Comparison of ENCODE assay signal across 8 cellular contexts in the genomic region with DNA sequence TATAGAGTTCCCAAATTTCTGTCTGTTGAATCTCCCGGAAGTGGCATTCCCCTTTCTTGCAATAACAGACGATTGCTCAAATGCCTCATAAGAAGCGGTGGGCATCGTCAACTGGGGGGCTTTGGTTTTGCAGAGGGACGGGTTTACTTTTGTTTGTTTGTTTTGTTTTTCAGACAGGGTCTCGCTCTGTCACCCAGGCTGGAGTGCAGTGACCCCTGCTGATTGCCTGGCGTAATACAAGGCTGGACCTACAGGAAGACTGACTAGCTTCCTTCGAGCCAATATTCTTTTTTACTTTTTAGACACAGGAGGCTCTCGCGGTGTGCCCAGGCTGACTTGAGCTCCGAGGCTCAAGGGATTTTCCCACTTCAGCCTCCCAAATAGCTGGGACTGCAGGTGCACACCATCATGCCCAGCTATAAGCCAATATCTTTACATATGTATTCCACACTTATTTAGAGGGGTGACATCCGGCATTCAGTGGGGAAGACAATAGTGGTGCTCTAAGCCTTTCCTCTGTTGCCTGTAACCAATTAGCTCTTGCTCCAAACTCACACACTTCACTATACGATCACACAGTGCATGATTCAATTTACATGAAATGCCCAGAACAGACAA. TPM values are rescaled to one million over a fixed set of nuclear protein-coding genes. Genes with fewer than 3 reads are reported as not detected.
DNase-seq lines count a peak whose midpoint lies in the region; ATAC-seq, FAIRE-seq and TF ChIP-seq lines count a peak whose summit lies in the region.

No MANE protein-coding gene starts in this region.

- H3K4ac ChIP-seq in neuronal stem cell (ENCODE audit: low read length), result no peak overlapping the region

- no CpG with 5 or more reads among the region's 13 CpGs for WGBS in neuronal stem cell (ENCODE audit: extremely low coverage in 2 of 2, insufficient read length in 2 of 2, insufficient replicate concordance in 1 of 2), 2 donors

- H3K4me3 ChIP-seq in dorsolateral prefrontal cortex (no peak overlapping the region), neuronal stem cell (ENCODE audit: low read length in 2 of 2) (no peak overlapping the region)

- H2BK120ac ChIP-seq in neuronal stem cell (ENCODE audit: low read depth, low read length), result no peak overlapping the region

- H3K36me3 Mint-ChIP-seq in T-helper 17 cell (ENCODE audit: low read depth), result peaks cover 3% of the 10 kb centered on the region

- H3K9ac ChIP-seq in neuronal stem cell (ENCODE audit: low read depth, low read length, poor library complexity), result no peak overlapping the region

- H3K27me3 Mint-ChIP-seq in T-helper 17 cell, result peaks cover 60% of the 10 kb centered on the region

- peaks cover 0 to 13% of the 10 kb centered on the region in 2 donors for H3K4me1 ChIP-seq in neuronal stem cell (ENCODE audit: control insufficient read depth in 2 of 2, insufficient read depth in 1 of 2, low read depth in 1 of 2, low read length in 2 of 2)

- H3K27me3 ChIP-seq in dorsolateral prefrontal cortex, result no peaks in the 10 kb centered on the region
- H3K27me3 ChIP-seq in neuronal stem cell (ENCODE audit: control insufficient read depth in 3 of 3, insufficient read depth in 3 of 3, low read depth in 1 of 3, low read length in 3 of 3), result no peaks in the 10 kb centered on the region

- no peak overlapping the region for H3K14ac ChIP-seq in neuronal stem cell (ENCODE audit: low read length)

- no peak overlapping the region for H4K8ac ChIP-seq in neuronal stem cell (ENCODE audit: low read depth, low read length)

- H2BK12ac ChIP-seq in neuronal stem cell (ENCODE audit: low read length), result no peak overlapping the region

- peak overlapping the region; percentile 3 for H3K27ac Mint-ChIP-seq in T-helper 17 cell

- ATAC-seq in GM19328 (IDR thresholded peaks at IDR 0.05; ENCODE audit: unreplicated experiment) (peak; percentile 62), HG03378 (IDR thresholded peaks at IDR 0.05; ENCODE audit: unreplicated experiment) (peak; percentile 67), T-helper 17 cell (peak; percentile 76)

- H3K79me1 ChIP-seq in neuronal stem cell (ENCODE audit: low read depth, low read length), result no peaks in the 10 kb centered on the region

- no peak overlapping the region for H3K23ac ChIP-seq in neuronal stem cell (ENCODE audit: low read depth, low read length, poor library complexity)

- DNase-seq in D721Med (ENCODE audit: insufficient read length, low spot score) (no peak), T-helper 17 cell (peak in 2 of 3 donors; percentile 15 to 28), dorsolateral prefrontal cortex (peak in 1 of 10 donors; percentile 32), neuronal stem cell (ENCODE audit: low spot score) (peak; percentile 31), NCI-H146 (lab: John Stamatoyannopoulos, UW) (no peak), HPDE6-E6E7 (ENCODE audit: extremely low spot score) (no peak)

- TF ChIP-seq CTCF in D721Med (IDR thresholded peaks at IDR 0.05; ENCODE audit: insufficient read depth, missing control alignments) (peak; percentile 44), dorsolateral prefrontal cortex (IDR thresholded peaks at IDR 0.05 in 54 of 56, conservative IDR thresholded peaks at IDR 0.05 in 2 of 56; ENCODE audit: low read depth in 1 of 56, partially characterized antibody in 56 of 56) (peak in 51 of 56 donors; percentile 23 to 63 (median 47))

- intact Hi-C loops in dorsolateral prefrontal cortex (cut with DNase I), result loop anchor here in 1 of 2 donors (2.0 to 5.0 kb wide), 2 partner anchors 251 to 327 kb away; no protein-coding TSS in a partner anchor

- no peak overlapping the region for H2BK5ac ChIP-seq in neuronal stem cell (ENCODE audit: low read length)

- no peak overlapping the region for H4K91ac ChIP-seq in neuronal stem cell (ENCODE audit: low read depth, low read length, poor library complexity)

- H3K36me3 ChIP-seq in neuronal stem cell (replicated peaks in 1 of 2; ENCODE audit: control insufficient read depth in 2 of 2, insufficient read depth in 2 of 2, low read length in 2 of 2), result no peaks in the 10 kb centered on the region

- H2BK15ac ChIP-seq in neuronal stem cell (ENCODE audit: low read length), result no peak overlapping the region

- peaks cover 17% of the 10 kb centered on the region for H3K4me1 Mint-ChIP-seq in T-helper 17 cell

- no peak for FAIRE-seq in D721Med (lab: Jason Lieb, UNC)

- H2AK5ac ChIP-seq in neuronal stem cell (ENCODE audit: low read depth, low read length), result no peak overlapping the region

- H3K18ac ChIP-seq in neuronal stem cell (ENCODE audit: low read length), result no peak overlapping the region

- H3K4me2 ChIP-seq in neuronal stem cell (ENCODE audit: insufficient read depth, low read length, poor library complexity, severe bottlenecking), result no peak overlapping the region

- no peak overlapping the region for H3K27ac ChIP-seq in dorsolateral prefrontal cortex
- H3K27ac ChIP-seq in neuronal stem cell (replicated peaks; ENCODE audit: low read length), result no peak overlapping the region

- H2AFZ ChIP-seq in neuronal stem cell (ENCODE audit: low read length), result peak overlapping the region; percentile 81

- no peaks in the 10 kb centered on the region for H3K9me3 ChIP-seq in T-helper 17 cell (ENCODE audit: control insufficient read depth, low read length, poor library complexity, severe bottlenecking)
- no peaks in the 10 kb centered on the region for H3K9me3 ChIP-seq in neuronal stem cell (replicated peaks in 1 of 2; ENCODE audit: control insufficient read depth in 2 of 2, insufficient read depth in 1 of 2, low read depth in 1 of 2, low read length in 2 of 2)

- no peak overlapping the region for H3K4me3 Mint-ChIP-seq in T-helper 17 cell

RNA-seq across cellular contexts. Expression of a gene that starts 58.1 kb away (rescaled TPM):
- total RNA-seq in T-helper 17 cell (10 to 100 TPM; 35.4 to 65.3 TPM), dorsolateral prefrontal cortex (10 to 100 TPM; 18.3 to 49.6 (median 29.3) TPM)
- polyA plus RNA-seq in neuronal stem cell (2013, experiment 1 of 2), result 8.2 TPM
- polyA plus RNA-seq in neuronal stem cell (2013, experiment 2 of 2), result 8.4 TPM

RNA-seq across cellular contexts. Expression of a gene that starts 58.3 kb away (rescaled TPM):
- total RNA-seq in T-helper 17 cell (10 to 100 TPM in 1 of 2 donors, 1 to 10 TPM in 1; 7.5 to 10.5 TPM), dorsolateral prefrontal cortex (10 to 100 TPM; 11.7 to 41.2 (median 26.1) TPM)
- 15.3 TPM for polyA plus RNA-seq in neuronal stem cell (2013, experiment 1 of 2)
- 15.2 TPM for polyA plus RNA-seq in neuronal stem cell (2013, experiment 2 of 2)

Comparison
In these comparisons a context has a peak if more than half of its experiments do, and no peak if none do; other contexts are left out.
1. DNase-seq: peak in T-helper 17 cell (2 of 3) and neuronal stem cell (single experiment); none in D721Med (single experiment), NCI-H146 (single experiment) and HPDE6-E6E7 (single experiment).
2. Peak in every context shown above with its lines, with median percentiles within 50 percentile points of each other: ATAC-seq.